In the genomic region with DNA sequence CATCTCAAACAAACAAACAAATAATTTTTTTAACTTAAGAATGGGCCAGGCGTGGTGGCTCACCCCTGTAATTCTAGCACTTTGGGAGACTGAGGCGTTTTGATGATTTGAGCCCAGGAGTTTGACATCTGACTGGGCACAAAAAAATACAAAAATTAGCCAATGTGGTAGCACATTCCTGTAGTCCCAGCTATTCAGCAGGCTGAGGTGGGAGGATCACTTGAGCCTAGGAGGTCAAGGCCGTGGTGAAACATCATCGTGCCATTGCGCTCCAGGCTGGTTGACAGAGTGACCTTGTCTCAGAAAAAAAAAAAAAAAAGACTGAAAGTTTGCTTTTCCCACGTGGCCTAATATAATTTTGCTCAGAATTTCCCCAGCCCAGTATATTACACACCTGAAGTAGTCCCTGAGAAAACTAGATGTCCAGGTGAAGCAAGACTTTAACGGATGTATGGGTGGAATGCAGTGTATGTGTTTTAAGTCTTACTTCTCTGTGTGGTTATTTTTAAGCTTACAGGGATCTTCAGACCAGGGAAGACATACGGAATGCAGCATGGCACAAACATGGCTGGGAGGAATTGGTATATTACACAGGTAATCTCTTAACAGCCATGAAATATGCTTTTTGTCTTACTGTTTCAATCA, we compare ENCODE assay signal across 26 cellular contexts.
"Had no signal": no experiment of that assay in that cellular context is flagged by ENCODE, and none has a peak within 500 bp of the region (broad histone marks: within the 10 kb centered on the region; RNA-seq: fewer than 3 reads in every experiment).

No MANE protein-coding gene starts in this region.

- H3K36me3 ChIP-seq: prostate gland had no signal

- H3K9me3 ChIP-seq: gastrocnemius medialis, left ventricle myocardium inferior, lower lobe of right lung, prostate gland, right atrium auricular region, sigmoid colon, stomach, tibial artery had no signal

- H3K27me3 Mint-ChIP-seq: naive thymus-derived CD8-positive, alpha-beta T cell; type B pancreatic cell had no signal

- H3K9me3 Mint-ChIP-seq: naive thymus-derived CD8-positive, alpha-beta T cell; nephron progenitor cell; stimulated activated effector memory CD8-positive, alpha-beta T cell treated with anti-CD3 and anti-CD28 coated beads, Interleukin-12 subunit alpha, Interleukin-12 subunit beta, amount 100 ng/mL, for 72 hours; type B pancreatic cell had no signal

- H3K27me3 ChIP-seq: dorsolateral prefrontal cortex, gastrocnemius medialis, right atrium auricular region, sigmoid colon, stomach, tibial artery had no signal

- H3K4me3 ChIP-seq: dorsolateral prefrontal cortex, gastrocnemius medialis, left ventricle myocardium inferior, lower lobe of right lung, prostate gland, right atrium auricular region, sigmoid colon, stomach, tibial artery had no signal

- DNase-seq: cortex of kidney; dorsolateral prefrontal cortex; effector CD4-positive, alpha-beta T cell; foreskin fibroblast; gastrocnemius medialis; head of caudate nucleus; left cardiac atrium; left ventricle myocardium inferior; lower lobe of right lung; naive thymus-derived CD8-positive, alpha-beta T cell; nephron progenitor cell; nucleus accumbens; sigmoid colon; stimulated activated CD4-positive, alpha-beta T cell treated with anti-CD3 and anti-CD28 coated beads, Interleukin-2, amount 100 ng/mL, for 24 hours; stimulated activated CD4-positive, alpha-beta T cell treated with anti-CD3 and anti-CD28 coated beads, Interleukin-4, amount 100 ng/mL, for 24 hours; stimulated activated naive CD4-positive, alpha-beta T cell treated with Interleukin-2 at 50 U/mL for 16 hours; stomach; tibial artery had no signal

- H3K27ac ChIP-seq: dorsolateral prefrontal cortex, epithelial cell of prostate, gastrocnemius medialis, left ventricle myocardium inferior, lower lobe of right lung, prostate gland, right atrium auricular region, sigmoid colon, stomach, tibial artery had no signal

- H3K27ac Mint-ChIP-seq: stimulated activated effector memory CD8-positive, alpha-beta T cell treated with anti-CD3 and anti-CD28 coated beads, Interleukin-12 subunit alpha, Interleukin-12 subunit beta, amount 100 ng/mL, for 72 hours; type B pancreatic cell had no signal

- ATAC-seq: esophagus mucosa; gastrocnemius medialis; left cardiac atrium; lower lobe of right lung; naive thymus-derived CD8-positive, alpha-beta T cell; stimulated activated effector memory CD8-positive, alpha-beta T cell treated with anti-CD3 and anti-CD28 coated beads, Interleukin-12 subunit alpha, Interleukin-12 subunit beta, amount 100 ng/mL, for 72 hours had no signal

- H3K4me3 Mint-ChIP-seq: naive thymus-derived CD8-positive, alpha-beta T cell; nephron progenitor cell; stimulated activated effector memory CD8-positive, alpha-beta T cell treated with anti-CD3 and anti-CD28 coated beads, Interleukin-12 subunit alpha, Interleukin-12 subunit beta, amount 100 ng/mL, for 72 hours; type B pancreatic cell had no signal

- FAIRE-seq: islet of Langerhans, urothelium cell line had no signal

- H3K4me1 ChIP-seq: gastrocnemius medialis, left ventricle myocardium inferior, lower lobe of right lung, prostate gland, right atrium auricular region, sigmoid colon, tibial artery had no signal
